28 cellular contexts compared by ENCODE assay signal in the genomic region with DNA sequence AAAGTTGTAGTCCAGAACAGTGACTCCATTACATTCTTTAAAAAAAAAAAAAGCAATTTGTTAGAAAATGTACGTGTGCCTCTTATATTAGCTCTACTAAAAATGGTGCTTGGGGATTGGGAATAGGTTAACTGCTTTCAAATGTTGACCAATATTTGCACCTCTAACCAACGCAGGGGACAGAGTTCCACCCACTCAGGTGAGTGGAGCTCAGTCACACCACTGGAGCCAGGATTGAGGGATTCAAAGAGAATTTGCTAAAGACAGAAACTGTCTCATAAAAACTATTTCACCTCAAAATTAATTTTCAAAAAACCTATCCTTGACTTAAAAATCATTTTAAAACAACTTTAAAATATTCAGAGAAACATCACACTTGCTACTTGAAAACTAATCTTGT.
DNase-seq lines count a peak whose midpoint lies in the region; ATAC-seq, FAIRE-seq and TF ChIP-seq lines count a peak whose summit lies in the region.
"Had no signal": no experiment of that assay in that cellular context is flagged by ENCODE, and none has a peak within 500 bp of the region (broad histone marks: within the 10 kb centered on the region; RNA-seq: fewer than 3 reads in every experiment).

No MANE protein-coding gene starts in this region.

- no peak overlapping the region for H3K4me3 Mint-ChIP-seq in stimulated activated naive CD8-positive, alpha-beta T cell treated with anti-CD3 and anti-CD28 coated beads, Interleukin-15, amount 100 ng/mL, for 72 hours
- H3K4me3 Mint-ChIP-seq: activated CD8-positive, alpha-beta T cell treated with anti-CD3 and anti-CD28 coated beads for 36 hours; CD8-positive, alpha-beta T cell; memory B cell; naive B cell; T-cell had no signal

- no peaks in the 10 kb centered on the region for H3K27me3 Mint-ChIP-seq in stimulated activated naive CD8-positive, alpha-beta T cell treated with anti-CD3 and anti-CD28 coated beads, Interleukin-15, amount 100 ng/mL, for 72 hours
- H3K27me3 Mint-ChIP-seq: memory B cell, naive B cell, T-cell had no signal

- TF ChIP-seq POLR2A in heart left ventricle (IDR thresholded peaks at IDR 0.05) (no peak), vagina (IDR thresholded peaks at IDR 0.05) (no peak)

- H3K9me3 Mint-ChIP-seq in stimulated activated naive CD8-positive, alpha-beta T cell treated with anti-CD3 and anti-CD28 coated beads, Interleukin-15, amount 100 ng/mL, for 72 hours: no peaks in the 10 kb centered on the region
- H3K9me3 Mint-ChIP-seq: activated CD8-positive, alpha-beta T cell treated with anti-CD3 and anti-CD28 coated beads for 36 hours; CD8-positive, alpha-beta T cell; memory B cell; naive B cell had no signal

- H3K27ac ChIP-seq in heart left ventricle: peak overlapping the region; percentile 0 to 68 (median 36)
- peak overlapping the region; percentile 35 for H3K27ac ChIP-seq in duodenal mucosa (ENCODE audit: low read depth, low read length)
- peak overlapping the region in 2 of 4 donors; percentile 46 to 48 for H3K27ac ChIP-seq in pancreas
- H3K27ac ChIP-seq in vagina: peak overlapping the region; percentile 5
- H3K27ac ChIP-seq: colonic mucosa, SJSA1 had no signal

- no peaks in the 10 kb centered on the region for H3K4me1 Mint-ChIP-seq in stimulated activated naive CD8-positive, alpha-beta T cell treated with anti-CD3 and anti-CD28 coated beads, Interleukin-15, amount 100 ng/mL, for 72 hours
- H3K4me1 Mint-ChIP-seq: memory B cell had no signal

- 61 to 76% (median 67%) methylated on average over 2 of the region's 2 CpGs for WGBS in heart left ventricle, 4 donors
- 27 to 39% methylated on average over 2 of the region's 2 CpGs for WGBS in pancreas, 2 donors

- H3K36me3 ChIP-seq in heart left ventricle: no peaks in the 10 kb centered on the region
- no peaks in the 10 kb centered on the region for H3K36me3 ChIP-seq in duodenal mucosa (ENCODE audit: control insufficient read depth in 1 of 2, insufficient read depth in 2 of 2, low read length in 2 of 2)
- H3K36me3 ChIP-seq in pancreas: no peaks in the 10 kb centered on the region
- H3K36me3 ChIP-seq in vagina: no peaks in the 10 kb centered on the region
- H3K36me3 ChIP-seq: colonic mucosa, Peyer's patch, SJSA1, tibial nerve had no signal

- no peak overlapping the region for H3K27ac Mint-ChIP-seq in stimulated activated naive CD8-positive, alpha-beta T cell treated with anti-CD3 and anti-CD28 coated beads, Interleukin-15, amount 100 ng/mL, for 72 hours
- H3K27ac Mint-ChIP-seq: activated CD8-positive, alpha-beta T cell treated with anti-CD3 and anti-CD28 coated beads for 36 hours; CD8-positive, alpha-beta T cell; memory B cell; naive B cell; T-cell had no signal

- FAIRE-seq in pancreas (lab: Jason Lieb, UNC): no peak

- no peak for DNase-seq in heart left ventricle
- no peak for DNase-seq in left cardiac atrium
- no peak for DNase-seq in pancreas
- no peak for DNase-seq in vagina (ENCODE audit: extremely low spot score in 2 of 2)
- no peak for DNase-seq in NOMO-1 (lab: John Stamatoyannopoulos, UW; ENCODE audit: unreplicated experiment in 2 of 2)
- no peak for DNase-seq in dermis blood vessel endothelial cell
- DNase-seq in stimulated activated naive CD8-positive, alpha-beta T cell treated with anti-CD3 and anti-CD28 coated beads, Interleukin-15, amount 100 ng/mL, for 72 hours: no peak
- DNase-seq: 8988T; activated CD8-positive, alpha-beta T cell treated with anti-CD3 and anti-CD28 coated beads for 36 hours; activated gamma-delta T cell; activated T-cell treated with anti-CD3 and anti-CD28 coated beads for 4 hours; AML-193; CD8-positive, alpha-beta T cell; colonic mucosa; DMS153; MV-4-11; naive B cell; NCI-H510A treated with DMSO at 0.1 percent for 48 hours; occipital lobe; retina; stimulated activated CD4-positive, alpha-beta T cell treated with anti-CD3 and anti-CD28 coated beads, Interleukin-12 subunit alpha, Interleukin-12 subunit beta, amount 100 ng/mL, for 4 hours; stimulated activated naive CD4-positive, alpha-beta T cell treated with Interleukin-2 at 50 U/mL for 16 hours; T-cell had no signal

- peak in 2 of 4 donors; percentile 5 to 11 for ATAC-seq in heart left ventricle
- ATAC-seq in left cardiac atrium: no peak
- ATAC-seq in pancreas: peak in 3 of 4 donors; percentile 5 to 10 (median 9)
- ATAC-seq in stimulated activated naive CD8-positive, alpha-beta T cell treated with anti-CD3 and anti-CD28 coated beads, Interleukin-15, amount 100 ng/mL, for 72 hours: no peak
- ATAC-seq: CD8-positive, alpha-beta T cell; T-cell had no signal

- H3K9me3 ChIP-seq in heart left ventricle: peaks cover 0 to 5% (median 0%) of the 10 kb centered on the region in 12 donors
- peaks cover 0 to 4% of the 10 kb centered on the region in 2 donors for H3K9me3 ChIP-seq in duodenal mucosa (ENCODE audit: control insufficient read depth in 1 of 2, low read length in 2 of 2)
- H3K9me3 ChIP-seq in pancreas: no peaks in the 10 kb centered on the region
- H3K9me3 ChIP-seq in vagina: no peaks in the 10 kb centered on the region
- H3K9me3 ChIP-seq: colonic mucosa, Peyer's patch, SJSA1, tibial nerve had no signal

- H3K27me3 ChIP-seq in heart left ventricle (no peaks in the 10 kb centered on the region), duodenal mucosa (ENCODE audit: control insufficient read depth in 1 of 2, insufficient read depth in 2 of 2, low read length in 2 of 2) (no peaks in the 10 kb centered on the region), pancreas (no peaks in the 10 kb centered on the region), vagina (no peaks in the 10 kb centered on the region)
- H3K27me3 ChIP-seq: colonic mucosa, Peyer's patch, SJSA1, tibial nerve had no signal

- H3K4me3 ChIP-seq in heart left ventricle (no peak overlapping the region), duodenal mucosa (ENCODE audit: low read depth in 1 of 2, low read length in 2 of 2) (peak overlapping the region in 1 of 2 donors; percentile 3), pancreas (no peak overlapping the region), vagina (no peak overlapping the region)
- H3K4me3 ChIP-seq: colonic mucosa, Peyer's patch, SJSA1, tibial nerve had no signal

- intact Hi-C loops in heart left ventricle (cut with DNase I): loop anchor here in 5 of 10 donors (5.0 to 10.0 kb wide), 3 partner anchors 71 to 88 kb away; a partner anchor contains a TSS
- intact Hi-C loops in left cardiac atrium (cut with DNase I): no loop called here
- intact Hi-C loops in pancreas (cut with DNase I): no loop called here
- intact Hi-C loops in vagina (cut with DNase I): no loop called here

- H3K4me1 ChIP-seq in heart left ventricle (peaks cover 0 to 33% (median 20%) of the 10 kb centered on the region in 12 donors), duodenal mucosa (ENCODE audit: control insufficient read depth in 1 of 2, insufficient read depth in 2 of 2, low read length in 2 of 2) (peaks cover 10 to 12% of the 10 kb centered on the region in 2 donors), pancreas (peaks cover 7 to 12% (median 10%) of the 10 kb centered on the region in 3 donors), vagina (peaks cover 14% of the 10 kb centered on the region)
- H3K4me1 ChIP-seq: colonic mucosa, Peyer's patch had no signal

- TF ChIP-seq CTCF in heart left ventricle (IDR thresholded peaks at IDR 0.05) (no peak), pancreas (IDR thresholded peaks at IDR 0.05) (no peak), vagina (IDR thresholded peaks at IDR 0.05) (no peak)

- peak overlapping the region in 1 of 2 donors; percentile 13 for H3K9ac ChIP-seq in duodenal mucosa (ENCODE audit: low read depth in 1 of 2, low read length in 2 of 2)

Comparison
In these comparisons a context has a peak if more than half of its experiments do, and no peak if none do; other contexts are left out.
1. ATAC-seq: peak in pancreas (3 of 4); none in left cardiac atrium (0 of 2) and stimulated activated naive CD8-positive, alpha-beta T cell treated with anti-CD3 and anti-CD28 coated beads, Interleukin-15, amount 100 ng/mL, for 72 hours (single experiment).